In genomic region chr5:139306197-139306596, GRCh38 we compare ENCODE assay signal across 15 cellular contexts. TPM values are rescaled to one million over a fixed set of nuclear protein-coding genes. Genes with fewer than 3 reads are reported as not detected.
DNase-seq lines count a peak whose midpoint lies in the region; ATAC-seq, FAIRE-seq and TF ChIP-seq lines count a peak whose summit lies in the region.
"Had no signal": no experiment of that assay in that cellular context is flagged by ENCODE, and none has a peak within 500 bp of the region (broad histone marks: within the 10 kb centered on the region; RNA-seq: fewer than 3 reads in every experiment).

No MANE protein-coding gene starts in this region.

- POLR2A ChIA-PET in H1 (lab: Charles Lee; ENCODE audit: partially characterized antibody): interaction anchor here (1.3 to 51.1 kb wide), 5 partner anchors 0 to 730 kb away, joined by 3 to 1766 read pairs (median 163); partner anchors contain the start of genes MATR3 and PAIP2
- POLR2A ChIA-PET in HEK293T (lab: Yijun Ruan, JAX): interaction anchor here (11.8 kb wide), 1 partner anchor 11 kb away, joined by 104 read pairs; the partner anchor contains the start of gene MATR3

- CTCF ChIA-PET in H1 (lab: Charles Lee; ENCODE audit: partially characterized antibody): interaction anchor here (1.9 kb wide), 1 partner anchor 13 kb away, joined by 7 read pairs; the partner anchor contains the start of gene MATR3
- CTCF ChIA-PET in HEK293T (lab: Yijun Ruan, JAX): no interaction called here

- peaks cover 44% of the 10 kb centered on the region for H3K36me3 Mint-ChIP-seq in stimulated activated naive CD8-positive, alpha-beta T cell treated with anti-CD3 and anti-CD28 coated beads, Interleukin-15, Interleukin-2, amounts not matched to agents 100 ng/mL and 50 ng/mL, for 24 hours (ENCODE audit: low read depth)
- H3K36me3 Mint-ChIP-seq in T-helper 2 cell treated with Interferon-gamma antibody and Interleukin-4, amounts not matched to agents 5 μg/mL and 100 μg/mL, for 36 hours (ENCODE audit: low read depth): peaks cover 23% of the 10 kb centered on the region

- H2BK5ac ChIP-seq in H1 (ENCODE audit: low read depth, low read length): no peak overlapping the region

- no peak overlapping the region for H3K4me3 Mint-ChIP-seq in stimulated activated naive CD8-positive, alpha-beta T cell treated with anti-CD3 and anti-CD28 coated beads, Interleukin-15, Interleukin-2, amounts not matched to agents 100 ng/mL and 50 ng/mL, for 24 hours
- peak overlapping the region; percentile 6 for H3K4me3 Mint-ChIP-seq in T-helper 2 cell treated with Interferon-gamma antibody and Interleukin-4, amounts not matched to agents 5 μg/mL and 100 μg/mL, for 36 hours

- TF ChIP-seq CTCF in H1 (IDR thresholded peaks at IDR 0.05; ENCODE audit: control extremely low read depth in 1 of 3, insufficient read depth in 1 of 3, low read depth in 1 of 3, low read length in 3 of 3): no peak
- TF ChIP-seq CTCF in coronary artery (IDR thresholded peaks at IDR 0.05): no peak

- H3K4me2 ChIP-seq in H1 (ENCODE audit: insufficient read depth in 1 of 2, low read depth in 2 of 2, low read length in 2 of 2): no peak overlapping the region

- no peak for FAIRE-seq in H1 (lab: Jason Lieb, UNC)

- H4K91ac ChIP-seq in H1 (replicated peaks; ENCODE audit: insufficient read length, low read length): no peak overlapping the region

- H3K14ac ChIP-seq in H1 (ENCODE audit: insufficient read length): no peak overlapping the region

- peaks cover 93% of the 10 kb centered on the region for H3K4me1 Mint-ChIP-seq in stimulated activated naive CD8-positive, alpha-beta T cell treated with anti-CD3 and anti-CD28 coated beads, Interleukin-15, Interleukin-2, amounts not matched to agents 100 ng/mL and 50 ng/mL, for 24 hours (ENCODE audit: low read depth)
- peaks cover 64% of the 10 kb centered on the region for H3K4me1 Mint-ChIP-seq in T-helper 2 cell treated with Interferon-gamma antibody and Interleukin-4, amounts not matched to agents 5 μg/mL and 100 μg/mL, for 36 hours (ENCODE audit: low read depth)

- no peak overlapping the region for H4K8ac ChIP-seq in H1 (ENCODE audit: extremely low read depth, insufficient read depth, low read length)

- peak; percentile 18 to 32; a peak in 2 of 3 replicates for TF ChIP-seq POLR2A in H1 (IDR thresholded peaks at IDR 0.05; ENCODE audit: control extremely low read depth in 1 of 2, low read depth in 2 of 2, low read length in 2 of 2)

- no peaks in the 10 kb centered on the region for H3K27me3 ChIP-seq in H1 (replicated peaks in 1 of 4; ENCODE audit: control insufficient read depth in 3 of 4, extremely low read depth in 1 of 4, insufficient read depth in 3 of 4, low read length in 3 of 4)

- no peak overlapping the region for H3K56ac ChIP-seq in H1 (replicated peaks; ENCODE audit: insufficient read length, low read depth, low read length)

- no peak for ATAC-seq in stimulated activated naive CD8-positive, alpha-beta T cell treated with anti-CD3 and anti-CD28 coated beads, Interleukin-15, Interleukin-2, amounts not matched to agents 100 U/mL and 50 U/mL, for 24 hours
- ATAC-seq in HG03442 (IDR thresholded peaks at IDR 0.05; ENCODE audit: unreplicated experiment): no peak
- ATAC-seq: left colon, right cardiac atrium had no signal

- H3K4me1 ChIP-seq in H1 (replicated peaks in 1 of 4; ENCODE audit: control insufficient read depth in 3 of 4, insufficient read depth in 4 of 4, low read length in 3 of 4): peaks cover 0 to 16% (median 8%) of the 10 kb centered on the region in 4 experiments; a peak in 6 of 7 replicates

- H3K4me3 ChIP-seq in H1 (ENCODE audit: extremely low read depth in 1 of 4, insufficient read depth in 2 of 4, low read depth in 3 of 4, low read length in 4 of 4) (no peak overlapping the region), coronary artery (no peak overlapping the region)
- H3K4me3 ChIP-seq: HAP-1 had no signal

- H2AK5ac ChIP-seq in H1 (ENCODE audit: low read depth, low read length): no peak overlapping the region

- no peaks in the 10 kb centered on the region for H3K9me3 Mint-ChIP-seq in stimulated activated naive CD8-positive, alpha-beta T cell treated with anti-CD3 and anti-CD28 coated beads, Interleukin-15, Interleukin-2, amounts not matched to agents 100 ng/mL and 50 ng/mL, for 24 hours
- H3K9me3 Mint-ChIP-seq in T-helper 2 cell treated with Interferon-gamma antibody and Interleukin-4, amounts not matched to agents 5 μg/mL and 100 μg/mL, for 36 hours: no peaks in the 10 kb centered on the region

- H3K27ac ChIP-seq in H1 (ENCODE audit: low read depth, low read length): no peak overlapping the region
- H3K27ac ChIP-seq in coronary artery: no peak overlapping the region

- H3K23me2 ChIP-seq in H1 (ENCODE audit: low read depth, low read length): no peaks in the 10 kb centered on the region

- TF ChIP-seq EP300 in H1 (IDR thresholded peaks at IDR 0.05; ENCODE audit: borderline replicate concordance in 1 of 2, low read depth in 2 of 2, low read length in 2 of 2): no peak

- H3K18ac ChIP-seq in H1 (ENCODE audit: extremely low read depth, low read length): no peak overlapping the region

- no peak overlapping the region for H2AFZ ChIP-seq in H1 (ENCODE audit: low read length)

- no peak overlapping the region for H2BK20ac ChIP-seq in H1 (ENCODE audit: low read length)

- H2BK12ac ChIP-seq in H1 (ENCODE audit: low read depth, low read length): no peak overlapping the region

- 81% methylated on average over 1 of the region's 1 CpG; no CpG with 5 or more reads in 1 of the 2 experiments for WGBS in H1 (ENCODE audit: extremely low coverage in 1 of 2, insufficient coverage in 1 of 2, insufficient read length in 1 of 2, insufficient replicate concordance in 2 of 2, low coverage in 1 of 2, low lambda C conversion rate in 2 of 2, missing lambda C conversion rate in 1 of 2), 2 experiments

- H3K79me2 ChIP-seq in H1 (ENCODE audit: control insufficient read depth in 1 of 2, insufficient read depth in 2 of 2, low read length in 2 of 2): peaks cover 66 to 100% of the 10 kb centered on the region in 2 experiments

- DNase-seq in stimulated activated naive CD8-positive, alpha-beta T cell treated with anti-CD3 and anti-CD28 coated beads, Interleukin-15, Interleukin-2, amounts not matched to agents 100 U/mL and 50 U/mL, for 24 hours: no peak
- no peak for DNase-seq in T-helper 2 cell treated with Interferon-gamma antibody and Interleukin-4, amounts not matched to agents 5 μg/mL and 100 μg/mL, for 36 hours (ENCODE audit: low spot score)
- DNase-seq in H1 (ENCODE audit: low read depth in 1 of 2, low spot score in 2 of 2): no peak
- no peak for DNase-seq in HEK293T (ENCODE audit: extremely low spot score)
- DNase-seq in DMS153 treated with DMSO at 0.1 percent for 48 hours (lab: John Stamatoyannopoulos, UW; ENCODE audit: unreplicated experiment): no peak
- no peak for DNase-seq in coronary artery (ENCODE audit: low spot score)
- DNase-seq: left colon, NCI-H2029 treated with DMSO at 0.1 percent for 48 hours, NCI-H524, occipital lobe, right cardiac atrium, substantia nigra had no signal

- H3K4ac ChIP-seq in H1 (replicated peaks; ENCODE audit: insufficient read length, low read depth, low read length): no peak overlapping the region

- H3K23ac ChIP-seq in H1 (ENCODE audit: insufficient read length): no peak overlapping the region

- H3K9ac ChIP-seq in H1 (replicated peaks in 1 of 4; ENCODE audit: extremely low read depth in 1 of 4, low read depth in 3 of 4, low read length in 3 of 4): no peak overlapping the region

- H2BK15ac ChIP-seq in H1 (ENCODE audit: low read length): no peak overlapping the region

- peak overlapping the region; percentile 32 for H3K27ac Mint-ChIP-seq in stimulated activated naive CD8-positive, alpha-beta T cell treated with anti-CD3 and anti-CD28 coated beads, Interleukin-15, Interleukin-2, amounts not matched to agents 100 ng/mL and 50 ng/mL, for 24 hours
- H3K27ac Mint-ChIP-seq in T-helper 2 cell treated with Interferon-gamma antibody and Interleukin-4, amounts not matched to agents 5 μg/mL and 100 μg/mL, for 36 hours: peak overlapping the region; percentile 14

- no peaks in the 10 kb centered on the region for H3K27me3 Mint-ChIP-seq in stimulated activated naive CD8-positive, alpha-beta T cell treated with anti-CD3 and anti-CD28 coated beads, Interleukin-15, Interleukin-2, amounts not matched to agents 100 ng/mL and 50 ng/mL, for 24 hours
- H3K27me3 Mint-ChIP-seq in T-helper 2 cell treated with Interferon-gamma antibody and Interleukin-4, amounts not matched to agents 5 μg/mL and 100 μg/mL, for 36 hours (ENCODE audit: low read depth): no peaks in the 10 kb centered on the region

- no peaks in the 10 kb centered on the region for H3K79me1 ChIP-seq in H1 (ENCODE audit: low read depth, low read length)

- H4K5ac ChIP-seq in H1 (ENCODE audit: insufficient read length, low read depth, low read length): no peak overlapping the region

- H3K36me3 ChIP-seq in H1 (ENCODE audit: control insufficient read depth in 2 of 4, insufficient read depth in 4 of 4, low read length in 3 of 4): peaks cover 0 to 15% (median 0%) of the 10 kb centered on the region in 4 experiments; a peak in 2 of 8 replicates

- no peak overlapping the region for H2BK120ac ChIP-seq in H1 (replicated peaks; ENCODE audit: low read depth, low read length)

- no peaks in the 10 kb centered on the region for H3K9me3 ChIP-seq in H1 (ENCODE audit: insufficient read depth in 2 of 2, low read depth in 1 of 2, low read length in 1 of 2)
- H3K9me3 ChIP-seq: HAP-1 had no signal

- peaks cover 24 to 67% of the 10 kb centered on the region in 2 experiments for H4K20me1 ChIP-seq in H1 (replicated peaks in 1 of 2; ENCODE audit: control insufficient read depth in 1 of 2, insufficient read depth in 2 of 2, low read length in 2 of 2)

- TF ChIP-seq RAD21 in H1 (IDR thresholded peaks at IDR 0.05 in 1 of 2, conservative IDR thresholded peaks at IDR 0.05 in 1 of 2; ENCODE audit: low read depth in 2 of 2, low read length in 2 of 2): no peak

RNA-seq across cellular contexts. Expression of gene MATR3, which starts 12.7 kb away (rescaled TPM):
- 378 and 389 TPM in 2 replicates for total RNA-seq in H1 (2021; fragmentation: NEBNext Ultra II Directional; extraction: Animal tissue kit (Norgen Biotek cat#: 25700))
- polyA plus RNA-seq in H1 (2011; rRNA removed): 90.6 and 116 TPM in 2 replicates
- 114 TPM for polyA plus RNA-seq in H1 (2011; cell fraction: cytosol; rRNA removed)
- 147 TPM for polyA plus RNA-seq in H1 (2011; cell fraction: nucleus; rRNA removed)
- polyA plus RNA-seq in H1 (2012, experiment 1 of 2): 195 to 447 TPM (median 235 TPM) in 4 replicates
- polyA plus RNA-seq in H1 (2012, experiment 2 of 2): 18.5 TPM
- 192 TPM for polyA plus RNA-seq in H1 (2013, experiment 1 of 2)
- 184 TPM for polyA plus RNA-seq in H1 (2013, experiment 2 of 2)
- polyA minus RNA-seq in H1 (2011; rRNA and poly(A)+ RNA removed): 458 and 712 TPM in 2 replicates
- polyA minus RNA-seq in H1 (2011; cell fraction: cytosol; rRNA and poly(A)+ RNA removed): 183 TPM
- polyA minus RNA-seq in H1 (2011; cell fraction: nucleus; rRNA and poly(A)+ RNA removed): 431 TPM

RNA-seq across cellular contexts. Expression of gene PAIP2, which starts 35.5 kb away (rescaled TPM):
- total RNA-seq in H1 (2021; fragmentation: NEBNext Ultra II Directional; extraction: Animal tissue kit (Norgen Biotek cat#: 25700)): 157 and 162 TPM in 2 replicates
- 68.8 and 87.6 TPM in 2 replicates for polyA plus RNA-seq in H1 (2011; rRNA removed)
- 136 TPM for polyA plus RNA-seq in H1 (2011; cell fraction: cytosol; rRNA removed)
- polyA plus RNA-seq in H1 (2011; cell fraction: nucleus; rRNA removed): 27.6 TPM
- 124 to 174 TPM (median 156 TPM) in 4 replicates for polyA plus RNA-seq in H1 (2012, experiment 1 of 2)
- polyA plus RNA-seq in H1 (2012, experiment 2 of 2): 26.4 TPM
- polyA plus RNA-seq in H1 (2013, experiment 1 of 2): 144 TPM
- 149 TPM for polyA plus RNA-seq in H1 (2013, experiment 2 of 2)
- 38.5 and 41.9 TPM in 2 replicates for polyA minus RNA-seq in H1 (2011; rRNA and poly(A)+ RNA removed)
- 72.4 TPM for polyA minus RNA-seq in H1 (2011; cell fraction: cytosol; rRNA and poly(A)+ RNA removed)
- 45.9 TPM for polyA minus RNA-seq in H1 (2011; cell fraction: nucleus; rRNA and poly(A)+ RNA removed)
